ENCODE assay signal across 14 cellular contexts in the genomic region with DNA sequence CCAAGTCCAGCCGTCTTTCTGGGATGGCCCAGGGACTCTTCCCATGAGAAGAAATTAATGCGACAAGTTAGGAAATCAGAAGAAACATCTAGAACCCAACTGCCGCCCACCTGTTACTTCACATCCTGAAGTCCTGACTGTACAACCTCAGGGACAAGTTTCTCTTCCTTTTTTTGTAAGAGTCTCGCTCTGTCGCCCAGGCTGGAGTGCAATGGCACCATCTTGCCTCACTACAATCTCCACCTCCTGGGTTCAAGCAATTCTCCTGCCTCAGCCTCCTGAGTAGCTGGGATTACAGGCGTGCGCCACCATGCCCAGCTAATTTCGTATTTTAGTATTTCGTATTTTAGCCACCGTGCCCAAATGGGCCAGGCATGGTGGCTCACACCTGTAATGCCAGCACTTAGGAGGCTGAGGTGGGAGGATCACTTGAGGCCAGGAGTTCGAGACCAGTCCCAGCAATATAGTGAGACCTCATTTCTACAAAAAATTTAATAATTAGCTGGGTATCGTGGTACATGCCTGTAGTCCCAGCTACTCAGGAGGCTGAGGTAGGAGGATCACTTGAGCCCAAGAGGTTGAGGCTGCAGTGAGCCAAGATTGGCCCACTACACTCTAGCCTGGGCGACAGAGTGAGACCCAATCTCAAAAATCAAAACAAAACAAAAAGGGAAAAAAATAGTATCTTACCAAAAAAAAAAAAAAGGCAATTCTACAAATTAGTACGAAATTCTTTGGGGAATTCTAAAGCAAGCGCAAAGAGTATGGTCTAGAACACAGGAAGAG.
A peak's percentile ranks its signal among the peaks of the same experiment; 100 is the strongest.
DNase-seq lines count a peak whose midpoint lies in the region; ATAC-seq, FAIRE-seq and TF ChIP-seq lines count a peak whose summit lies in the region.
"Had no signal": no experiment of that assay in that cellular context is flagged by ENCODE, and none has a peak within 500 bp of the region (broad histone marks: within the 10 kb centered on the region; RNA-seq: fewer than 3 reads in every experiment).

No MANE protein-coding gene starts in this region.

- no peak overlapping the region for H3K4me3 ChIP-seq in MM.1S (ENCODE audit: low read length)
- H3K4me3 ChIP-seq: esophagus squamous epithelium had no signal

- peak overlapping the region; percentile 95 for H3K27ac Mint-ChIP-seq in memory B cell

- no peaks in the 10 kb centered on the region for H3K27me3 Mint-ChIP-seq in memory B cell

- no peaks in the 10 kb centered on the region for H3K4me1 ChIP-seq in MM.1S (ENCODE audit: low read length)
- H3K4me1 ChIP-seq: esophagus squamous epithelium had no signal

- H3K36me3 Mint-ChIP-seq in memory B cell, result peaks cover 29% of the 10 kb centered on the region

- DNase-seq in KBM-7 (peak; percentile 38), memory B cell (ENCODE audit: low spot score in 2 of 2) (peak in 1 of 2 donors; percentile 42), MM.1S (no peak), HTR-8/SVneo (ENCODE audit: insufficient read length, low spot score) (no peak), dedifferentiated amniotic fluid mesenchymal stem cell (ENCODE audit: extremely low spot score) (no peak)
- no peak for DNase-seq in stimulated activated CD4-positive, alpha-beta T cell treated with anti-CD3 and anti-CD28 coated beads, Interleukin-1b, Interleukin-23, amount 100 ng/mL, for 48 hours
- DNase-seq: esophagus squamous epithelium; left colon; NCI-H446 treated with DMSO at 0.1 percent for 48 hours; right cardiac atrium; stimulated activated naive CD4-positive, alpha-beta T cell had no signal

- no peak overlapping the region for H3K4me2 ChIP-seq in MM.1S (ENCODE audit: low read depth, low read length)

- peak overlapping the region; percentile 52 for H3K4me3 Mint-ChIP-seq in memory B cell

- H3K9ac ChIP-seq in MM.1S (ENCODE audit: low read length), result no peak overlapping the region

- H2AFZ ChIP-seq in MM.1S (ENCODE audit: low read length), result no peak overlapping the region

- H3F3A ChIP-seq in MM.1S (ENCODE audit: insufficient read depth, low read length), result no peaks in the 10 kb centered on the region

- H3K9me2 ChIP-seq in MM.1S (replicated peaks; ENCODE audit: insufficient read depth, low read length), result no peaks in the 10 kb centered on the region

- peaks cover 36% of the 10 kb centered on the region for H3K4me1 Mint-ChIP-seq in memory B cell

- H4K20me1 ChIP-seq in MM.1S (ENCODE audit: insufficient read depth, low read length), result no peaks in the 10 kb centered on the region

- H3K27me3 ChIP-seq in MM.1S (replicated peaks; ENCODE audit: insufficient read depth, low read length), result no peaks in the 10 kb centered on the region
- H3K27me3 ChIP-seq: esophagus squamous epithelium had no signal

- in situ Hi-C loops in KBM-7 (cut with MboI; ENCODE audit: low pct_unique_long_range_greater_than_20kb, low sequenced_read_pairs), result no loop called here

- no peaks in the 10 kb centered on the region for H3K9me3 ChIP-seq in MM.1S (replicated peaks; ENCODE audit: insufficient read depth, low read length)
- H3K9me3 ChIP-seq: esophagus squamous epithelium had no signal

- ATAC-seq in GM18520 (IDR thresholded peaks at IDR 0.05; ENCODE audit: unreplicated experiment), result peak; percentile 5
- ATAC-seq in GM21723 (IDR thresholded peaks at IDR 0.05; ENCODE audit: unreplicated experiment), result peak; percentile 17
- ATAC-seq in memory B cell (ENCODE audit: low read depth), result peak; percentile 57

- H3K36me3 ChIP-seq in MM.1S (replicated peaks; ENCODE audit: insufficient read depth, low read length), result no peaks in the 10 kb centered on the region; the same call in 1 of the 2 replicates

- no peak for TF ChIP-seq CTCF in MM.1S (IDR thresholded peaks at IDR 0.05; ENCODE audit: low read length)

- FAIRE-seq in HTR-8/SVneo (lab: Jason Lieb, UNC), result no peak
- FAIRE-seq: TTC549 had no signal

- H3K9me3 Mint-ChIP-seq in memory B cell, result peaks cover 1% of the 10 kb centered on the region

- H3K79me2 ChIP-seq in MM.1S (ENCODE audit: low read length), result no peaks in the 10 kb centered on the region

- H3K27ac ChIP-seq in MM.1S (ENCODE audit: low read length), result no peak overlapping the region

Comparison
In these comparisons a context has a peak if more than half of its experiments do, and no peak if none do; other contexts are left out.
1. ATAC-seq: peak in every context shown above with its lines; median percentile 57 in memory B cell; 17 in GM21723; 5 in GM18520.